Comparison of ENCODE assay signal across 9 cellular contexts in genomic region chr17:44124118-44124438, GRCh38. TPM values are rescaled to one million over a fixed set of nuclear protein-coding genes. Genes with fewer than 3 reads are reported as not detected.
DNase-seq lines count a peak whose midpoint lies in the region; ATAC-seq, FAIRE-seq and TF ChIP-seq lines count a peak whose summit lies in the region.
"Had no signal": no experiment of that assay in that cellular context is flagged by ENCODE, and none has a peak within 500 bp of the region (broad histone marks: within the 10 kb centered on the region; RNA-seq: fewer than 3 reads in every experiment).

No MANE protein-coding gene starts in this region.

- H3K4me1 ChIP-seq in OCI-LY7 (ENCODE audit: insufficient read depth, low read length, poor library complexity, severe bottlenecking) (peaks cover 25% of the 10 kb centered on the region), endothelial cell of umbilical vein (ENCODE audit: control insufficient read depth, extremely low read depth, insufficient read depth, low read length) (peaks cover 7% of the 10 kb centered on the region), osteoblast (ENCODE audit: insufficient read depth, low read length) (peaks cover 15% of the 10 kb centered on the region)

- peaks cover 9% of the 10 kb centered on the region for H3K36me3 Mint-ChIP-seq in CD4-positive, alpha-beta T cell (ENCODE audit: low read depth)

- H3K4me3 Mint-ChIP-seq in CD4-positive, alpha-beta T cell, result peak overlapping the region; percentile 99

- CTCF ChIA-PET in CD4-positive, alpha-beta T cell (lab: Charles Lee), result interaction anchor here (1.0 to 2.3 kb wide), 11 partner anchors 13 to 221 kb away, joined by 3 to 12 read pairs (median 7); partner anchors contain the start of genes GRN and HROB
- CTCF ChIA-PET in OCI-LY7 (lab: Charles Lee; ENCODE audit: unreplicated experiment) (interaction anchor here (0.9 kb wide), 1 partner anchor 61 kb away, joined by 5 read pairs; no protein-coding TSS in a partner anchor), endothelial cell of umbilical vein (lab: Charles Lee) (interaction anchor here (0.9 to 2.2 kb wide), 19 partner anchors 8 to 180 kb away, joined by 3 to 17 read pairs (median 7); partner anchors contain the start of gene G6PC3)

- peak; percentile 40 for FAIRE-seq in endothelial cell of umbilical vein (lab: Jason Lieb, UNC)

- H4K20me1 ChIP-seq in OCI-LY7 (ENCODE audit: insufficient read depth, low read length) (no peaks in the 10 kb centered on the region), endothelial cell of umbilical vein (replicated peaks; ENCODE audit: control insufficient read depth, extremely low read depth, insufficient read depth, low read length) (no peaks in the 10 kb centered on the region), osteoblast (ENCODE audit: insufficient read depth, low read length) (peaks cover 19% of the 10 kb centered on the region)

- H3K4me1 Mint-ChIP-seq in CD4-positive, alpha-beta T cell (ENCODE audit: low read depth), result peaks cover 41% of the 10 kb centered on the region

- H3K9me2 ChIP-seq in OCI-LY7 (ENCODE audit: insufficient read depth, low read length), result no peaks in the 10 kb centered on the region

- DNase-seq in CD4-positive, alpha-beta T cell, result no peak
- no peak for DNase-seq in OCI-LY7 (ENCODE audit: low spot score)
- DNase-seq in endothelial cell of umbilical vein (ENCODE audit: low read depth, low spot score), result no peak
- no peak for DNase-seq in osteoblast (ENCODE audit: insufficient read length, low spot score, missing footprints)
- no peak for DNase-seq in putamen (ENCODE audit: low spot score)
- no peak for DNase-seq in cortex of kidney (lab: John Stamatoyannopoulos, UW)
- DNase-seq in anterior cingulate cortex (lab: John Stamatoyannopoulos, UW), result no peak

- no peaks in the 10 kb centered on the region for H3K27me3 ChIP-seq in CD4-positive, alpha-beta T cell (ENCODE audit: control insufficient read depth, insufficient read depth, low read length)
- H3K27me3 ChIP-seq in endothelial cell of umbilical vein (ENCODE audit: control insufficient read depth in 2 of 2, insufficient read depth in 2 of 2, low read length in 2 of 2) (peaks cover 2 to 7% of the 10 kb centered on the region in 2 experiments), osteoblast (ENCODE audit: insufficient read depth, low read length) (no peaks in the 10 kb centered on the region)

- no peaks in the 10 kb centered on the region for H3K27me3 Mint-ChIP-seq in CD4-positive, alpha-beta T cell

- H3K36me3 ChIP-seq in OCI-LY7 (ENCODE audit: insufficient read depth, low read length) (no peaks in the 10 kb centered on the region), endothelial cell of umbilical vein (ENCODE audit: control insufficient read depth in 2 of 2, extremely low read depth in 1 of 2, insufficient read depth in 2 of 2, low read length in 2 of 2) (no peaks in the 10 kb centered on the region), osteoblast (ENCODE audit: insufficient read depth, low read length) (no peaks in the 10 kb centered on the region)

- peak overlapping the region; percentile 95 for H2AFZ ChIP-seq in OCI-LY7 (ENCODE audit: low read length)
- H2AFZ ChIP-seq in endothelial cell of umbilical vein (ENCODE audit: low read depth, low read length), result peak overlapping the region; percentile 89
- peak overlapping the region; percentile 91 for H2AFZ ChIP-seq in osteoblast (ENCODE audit: low read length)

- peak overlapping the region; percentile 99 for H3K27ac Mint-ChIP-seq in CD4-positive, alpha-beta T cell

- TF ChIP-seq POLR2A in endothelial cell of umbilical vein (IDR thresholded peaks at IDR 0.05; ENCODE audit: low read depth, low read length), result no peak

- no peaks in the 10 kb centered on the region for H3K9me3 ChIP-seq in CD4-positive, alpha-beta T cell (ENCODE audit: control insufficient read depth, low read length)
- H3K9me3 ChIP-seq in OCI-LY7 (ENCODE audit: low read length) (no peaks in the 10 kb centered on the region), endothelial cell of umbilical vein (replicated peaks; ENCODE audit: control insufficient read depth, insufficient read depth, low read length) (no peaks in the 10 kb centered on the region), osteoblast (ENCODE audit: low read depth, low read length) (no peaks in the 10 kb centered on the region)

- intact Hi-C loops in CD4-positive, alpha-beta T cell (cut with DNase I, micrococcal nuclease), result loop anchor here (1.0 to 10.0 kb wide), 5 partner anchors 17 to 1449 kb away; partner anchors contain the start of genes TMUB2 (in 2 of the 2), HROB (in 1 of the 2), LSM12 (in 1 of the 2) and PLEKHH3 (in 1 of the 2)
- intact Hi-C loops in OCI-LY7 (cut with micrococcal nuclease; ENCODE audit: unreplicated experiment), result loop anchor here (1.0 to 5.0 kb wide), 3 partner anchors 17 to 203 kb away; partner anchors contain the start of genes G6PC3 and HROB
- intact Hi-C loops in endothelial cell of umbilical vein (cut with micrococcal nuclease), result no loop called here

- TF ChIP-seq CTCF in CD4-positive, alpha-beta T cell (IDR thresholded peaks at IDR 0.05), result no peak
- no peak; the same call in none of the 2 replicates for TF ChIP-seq CTCF in OCI-LY7 (conservative IDR thresholded peaks at IDR 0.05; ENCODE audit: low read length)
- no peak for TF ChIP-seq CTCF in endothelial cell of umbilical vein (IDR thresholded peaks at IDR 0.05; ENCODE audit: extremely low read depth in 1 of 2, insufficient read depth in 1 of 2, low read depth in 1 of 2, low read length in 2 of 2)
- no peak for TF ChIP-seq CTCF in osteoblast (IDR thresholded peaks at IDR 0.05; ENCODE audit: extremely low read depth, low read depth, low read length)

- no peaks in the 10 kb centered on the region for H3K9me1 ChIP-seq in endothelial cell of umbilical vein (replicated peaks; ENCODE audit: control insufficient read depth, extremely low read depth, insufficient read depth, low read length)

- peak overlapping the region; percentile 74 for H3K27ac ChIP-seq in CD4-positive, alpha-beta T cell (ENCODE audit: low read depth, low read length)
- H3K27ac ChIP-seq in OCI-LY7 (ENCODE audit: low read depth, low read length, poor library complexity, severe bottlenecking) (peak overlapping the region; percentile 62), endothelial cell of umbilical vein (ENCODE audit: insufficient read depth, low read depth, low read length) (peak overlapping the region; percentile 51), osteoblast (ENCODE audit: low read depth, low read length) (peak overlapping the region; percentile 94)

- H3K4me2 ChIP-seq in OCI-LY7 (ENCODE audit: low read length), result peak overlapping the region; percentile 97
- peak overlapping the region; percentile 65 for H3K4me2 ChIP-seq in endothelial cell of umbilical vein (ENCODE audit: insufficient read depth, low read length)
- H3K4me2 ChIP-seq in osteoblast (ENCODE audit: insufficient read depth, low read length), result peak overlapping the region; percentile 90

- no peaks in the 10 kb centered on the region for H3K9me3 Mint-ChIP-seq in CD4-positive, alpha-beta T cell

- ATAC-seq in CD4-positive, alpha-beta T cell (ENCODE audit: poor library complexity), result no peak
- ATAC-seq in GM19463 (IDR thresholded peaks at IDR 0.05; ENCODE audit: unreplicated experiment), result no peak

- dilution Hi-C loops in endothelial cell of umbilical vein (cut with MboI; ENCODE audit: extremely low pct_ligation_motif_present, low sequenced_read_pairs), result no loop called here

- POLR2A ChIA-PET in CD4-positive, alpha-beta T cell (lab: Charles Lee), result interaction anchor here (0.7 to 2.5 kb wide), 25 partner anchors 10 to 1038 kb away, joined by 3 to 35 read pairs (median 4); partner anchors contain the start of genes ATXN7L3, DBF4B, EFTUD2 and GPATCH8
- POLR2A ChIA-PET in OCI-LY7 (lab: Charles Lee) (interaction anchor here (0.6 to 1.8 kb wide), 4 partner anchors 13 to 61 kb away, joined by 3 to 4 read pairs (median 3); no protein-coding TSS in a partner anchor), endothelial cell of umbilical vein (lab: Charles Lee) (interaction anchor here (0.7 to 1.2 kb wide), 6 partner anchors 14 to 80 kb away, joined by 3 to 6 read pairs (median 4); partner anchors contain the start of gene LSM12)

- TSS peak; percentile 65 for BruUV-seq in OCI-LY7 (replicated peaks; lab: Mats Ljungman, UMichigan)
- no TSS peak for BruUV-seq in endothelial cell of umbilical vein (replicated peaks; lab: Mats Ljungman, UMichigan)

- H3K4me3 ChIP-seq in OCI-LY7 (ENCODE audit: low read depth, low read length, poor library complexity, severe bottlenecking), result peak overlapping the region; percentile 85
- peak overlapping the region; percentile 29 to 72 (median 56) for H3K4me3 ChIP-seq in endothelial cell of umbilical vein (replicated peaks in 1 of 3; ENCODE audit: insufficient read depth in 1 of 3, low read depth in 1 of 3, low read length in 3 of 3)
- peak overlapping the region; percentile 80 for H3K4me3 ChIP-seq in osteoblast (ENCODE audit: insufficient read depth, low read length)

- H3K9ac ChIP-seq in endothelial cell of umbilical vein (replicated peaks; ENCODE audit: extremely low read depth, insufficient read depth, low read length), result peak overlapping the region; percentile 73

- H3K79me2 ChIP-seq in OCI-LY7 (ENCODE audit: insufficient read depth, low read depth, low read length) (peaks cover 7% of the 10 kb centered on the region; the same call in 1 of the 2 replicates), endothelial cell of umbilical vein (ENCODE audit: control insufficient read depth, insufficient read depth, low read length) (no peaks in the 10 kb centered on the region), osteoblast (ENCODE audit: insufficient read depth, low read length) (peaks cover 31% of the 10 kb centered on the region)

RNA-seq across cellular contexts. Expression of gene HDAC5, which starts 0.6 kb away (rescaled TPM):
- total RNA-seq in CD4-positive, alpha-beta T cell, result 10 to 100 TPM; 92.0 to 92.5 TPM
- 26.4 and 41.5 TPM in 2 replicates for total RNA-seq in OCI-LY7 (2014; rRNA removed; shearing (Covaris generic))
- total RNA-seq in OCI-LY7 (2022) (31.4 and 36.3 TPM in 2 replicates), endothelial cell of umbilical vein (40.2 and 40.4 TPM in 2 replicates), osteoblast (69.2 and 85.4 TPM in 2 replicates)
- polyA plus RNA-seq in endothelial cell of umbilical vein, result 35.4 and 40.0 TPM in 2 replicates
- polyA plus RNA-seq in endothelial cell of umbilical vein (2011; cell fraction: cytosol; rRNA removed), result 22.2 and 28.4 TPM in 2 replicates
- polyA plus RNA-seq in endothelial cell of umbilical vein (2011; cell fraction: nucleus; rRNA removed), result 31.7 and 40.2 TPM in 2 replicates
- 12.7 and 20.4 TPM in 2 replicates for polyA plus RNA-seq in endothelial cell of umbilical vein (2012)
- polyA minus RNA-seq in endothelial cell of umbilical vein, result 39.3 and 54.8 TPM in 2 replicates
- 27.1 TPM for polyA minus RNA-seq in endothelial cell of umbilical vein (2011; cell fraction: cytosol; rRNA and poly(A)+ RNA removed)
- 15.8 and 25.9 TPM in 2 replicates for polyA minus RNA-seq in endothelial cell of umbilical vein (2011; cell fraction: nucleus; rRNA and poly(A)+ RNA removed)

RNA-seq across cellular contexts. Expression of gene HROB, which starts 17.7 kb away (rescaled TPM):
- 1 to 10 TPM; 1.6 TPM for total RNA-seq in CD4-positive, alpha-beta T cell
- total RNA-seq in OCI-LY7 (2014; rRNA removed; shearing (Covaris generic)), result 10.9 and 13.3 TPM in 2 replicates
- total RNA-seq in OCI-LY7 (2022) (24.7 and 27.3 TPM in 2 replicates), endothelial cell of umbilical vein (9.0 and 10.1 TPM in 2 replicates), osteoblast (1.8 TPM in 2 replicates)
- polyA plus RNA-seq in endothelial cell of umbilical vein, result 6.9 and 7.0 TPM in 2 replicates
- 5.0 and 5.5 TPM in 2 replicates for polyA plus RNA-seq in endothelial cell of umbilical vein (2011; cell fraction: cytosol; rRNA removed)
- polyA plus RNA-seq in endothelial cell of umbilical vein (2011; cell fraction: nucleus; rRNA removed), result 9.7 and 14.6 TPM in 2 replicates
- polyA plus RNA-seq in endothelial cell of umbilical vein (2012), result 2.6 and 5.1 TPM in 2 replicates
- 6.5 and 12.4 TPM in 2 replicates for polyA minus RNA-seq in endothelial cell of umbilical vein
- 12.6 TPM for polyA minus RNA-seq in endothelial cell of umbilical vein (2011; cell fraction: cytosol; rRNA and poly(A)+ RNA removed)
- 4.3 and 5.4 TPM in 2 replicates for polyA minus RNA-seq in endothelial cell of umbilical vein (2011; cell fraction: nucleus; rRNA and poly(A)+ RNA removed)

RNA-seq across cellular contexts. Expression of gene ASB16, which starts 46.4 kb away (rescaled TPM):
- total RNA-seq in CD4-positive, alpha-beta T cell, result under 1 TPM in 1 of 2 experiments, not detected in 1; 0.11 TPM
- total RNA-seq in OCI-LY7 (2014; rRNA removed; shearing (Covaris generic)), result 0.44 and 0.57 TPM in 2 replicates
- total RNA-seq in OCI-LY7 (2022) (0.30 and 1.7 TPM in 2 replicates), endothelial cell of umbilical vein (not detected in 2 replicates), osteoblast (not detected in 2 replicates)
- not detected in 2 replicates for polyA plus RNA-seq in endothelial cell of umbilical vein
- polyA plus RNA-seq in endothelial cell of umbilical vein (2011; cell fraction: cytosol; rRNA removed), result not detected in 2 replicates
- polyA plus RNA-seq in endothelial cell of umbilical vein (2011; cell fraction: nucleus; rRNA removed), result 0.17 and 0.20 TPM in 2 replicates
- polyA plus RNA-seq in endothelial cell of umbilical vein (2012), result 0.65 and 0.96 TPM in 2 replicates
- polyA minus RNA-seq in endothelial cell of umbilical vein, result not detected in 2 replicates
- not detected for polyA minus RNA-seq in endothelial cell of umbilical vein (2011; cell fraction: cytosol; rRNA and poly(A)+ RNA removed)
- polyA minus RNA-seq in endothelial cell of umbilical vein (2011; cell fraction: nucleus; rRNA and poly(A)+ RNA removed), result 0.24 TPM in 1 of 2 replicates, not detected in the other
- total RNA-seq: SK-MEL-5 had no signal

RNA-seq across cellular contexts. Expression of gene G6PC3, which starts 53.5 kb away (rescaled TPM):
- total RNA-seq in CD4-positive, alpha-beta T cell, result 1 to 10 TPM; 5.6 to 5.8 TPM
- total RNA-seq in OCI-LY7 (2014; rRNA removed; shearing (Covaris generic)), result 10.7 and 20.6 TPM in 2 replicates
- 41.4 and 46.1 TPM in 2 replicates for total RNA-seq in OCI-LY7 (2022)
- 74.1 and 78.4 TPM in 2 replicates for total RNA-seq in endothelial cell of umbilical vein
- 194 and 277 TPM in 2 replicates for polyA plus RNA-seq in endothelial cell of umbilical vein
- 113 and 123 TPM in 2 replicates for polyA plus RNA-seq in endothelial cell of umbilical vein (2011; cell fraction: cytosol; rRNA removed)
- 41.9 and 49.3 TPM in 2 replicates for polyA plus RNA-seq in endothelial cell of umbilical vein (2011; cell fraction: nucleus; rRNA removed)
- polyA plus RNA-seq in endothelial cell of umbilical vein (2012), result 110 and 116 TPM in 2 replicates
- polyA minus RNA-seq in endothelial cell of umbilical vein, result 158 and 188 TPM in 2 replicates
- polyA minus RNA-seq in endothelial cell of umbilical vein (2011; cell fraction: cytosol; rRNA and poly(A)+ RNA removed), result 79.5 TPM
- 31.0 and 31.3 TPM in 2 replicates for polyA minus RNA-seq in endothelial cell of umbilical vein (2011; cell fraction: nucleus; rRNA and poly(A)+ RNA removed)
- total RNA-seq in osteoblast, result 19.7 and 23.5 TPM in 2 replicates

RNA-seq across cellular contexts. Expression of gene LSM12, which starts 57.6 kb away (rescaled TPM):
- 10 to 100 TPM; 34.6 to 36.1 TPM for total RNA-seq in CD4-positive, alpha-beta T cell
- 26.6 and 35.4 TPM in 2 replicates for total RNA-seq in OCI-LY7 (2014; rRNA removed; shearing (Covaris generic))
- 67.9 and 68.0 TPM in 2 replicates for total RNA-seq in OCI-LY7 (2022)
- total RNA-seq in endothelial cell of umbilical vein, result 68.9 and 73.5 TPM in 2 replicates
- 34.3 and 36.5 TPM in 2 replicates for polyA plus RNA-seq in endothelial cell of umbilical vein
- 40.7 and 40.9 TPM in 2 replicates for polyA plus RNA-seq in endothelial cell of umbilical vein (2011; cell fraction: cytosol; rRNA removed)
- polyA plus RNA-seq in endothelial cell of umbilical vein (2011; cell fraction: nucleus; rRNA removed), result 28.0 and 28.8 TPM in 2 replicates
- polyA plus RNA-seq in endothelial cell of umbilical vein (2012), result 42.4 and 52.8 TPM in 2 replicates
- 48.4 and 50.5 TPM in 2 replicates for polyA minus RNA-seq in endothelial cell of umbilical vein
- polyA minus RNA-seq in endothelial cell of umbilical vein (2011; cell fraction: cytosol; rRNA and poly(A)+ RNA removed), result 43.3 TPM
- 22.7 and 26.0 TPM in 2 replicates for polyA minus RNA-seq in endothelial cell of umbilical vein (2011; cell fraction: nucleus; rRNA and poly(A)+ RNA removed)
- 59.0 and 65.4 TPM in 2 replicates for total RNA-seq in osteoblast
